In the genomic region with DNA sequence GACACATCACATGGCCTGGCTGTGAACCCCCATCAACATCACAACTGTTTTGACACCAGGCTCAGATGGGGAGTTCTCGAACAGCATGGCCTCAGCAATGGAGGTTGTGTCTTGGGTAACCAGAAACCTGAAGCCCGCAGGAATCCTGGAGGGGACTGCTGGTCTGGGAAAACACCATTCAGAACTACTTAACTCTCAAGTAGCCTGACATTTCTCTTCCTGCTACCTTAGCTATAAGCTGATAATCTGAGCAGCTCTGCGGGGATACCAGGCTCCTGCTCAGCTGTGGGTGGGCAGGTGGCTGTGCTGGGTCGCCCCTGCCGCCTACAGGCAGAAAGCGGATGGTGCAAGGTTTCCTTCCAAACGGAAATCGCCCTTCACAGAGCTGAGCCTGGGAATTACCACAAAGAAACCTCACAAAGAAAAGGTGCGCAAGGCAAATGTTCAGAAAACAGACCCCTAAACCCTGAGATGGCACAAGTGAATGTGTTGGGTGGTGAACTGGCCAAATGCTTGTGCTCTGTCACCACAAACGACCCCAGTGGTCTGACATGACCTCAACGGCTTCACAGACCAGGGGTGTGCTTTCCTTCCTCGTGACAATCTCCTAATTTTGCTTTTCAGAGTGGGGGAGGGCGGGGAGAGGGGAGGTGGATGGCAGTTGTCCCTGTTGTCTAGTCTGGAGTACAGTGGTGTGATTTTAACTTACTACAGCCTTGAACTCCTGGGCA, we compare ENCODE assay signal across 1 cellular context.
TF ChIP-seq lines count a peak whose summit lies in the region.

No MANE protein-coding gene starts in this region.

TF ChIP-seq in HepG2, 621 proteins besides CTCF, POLR2A, EP300 and RAD21 (continued from another document and continues in another):
- TF ChIP-seq, protein P1, sequence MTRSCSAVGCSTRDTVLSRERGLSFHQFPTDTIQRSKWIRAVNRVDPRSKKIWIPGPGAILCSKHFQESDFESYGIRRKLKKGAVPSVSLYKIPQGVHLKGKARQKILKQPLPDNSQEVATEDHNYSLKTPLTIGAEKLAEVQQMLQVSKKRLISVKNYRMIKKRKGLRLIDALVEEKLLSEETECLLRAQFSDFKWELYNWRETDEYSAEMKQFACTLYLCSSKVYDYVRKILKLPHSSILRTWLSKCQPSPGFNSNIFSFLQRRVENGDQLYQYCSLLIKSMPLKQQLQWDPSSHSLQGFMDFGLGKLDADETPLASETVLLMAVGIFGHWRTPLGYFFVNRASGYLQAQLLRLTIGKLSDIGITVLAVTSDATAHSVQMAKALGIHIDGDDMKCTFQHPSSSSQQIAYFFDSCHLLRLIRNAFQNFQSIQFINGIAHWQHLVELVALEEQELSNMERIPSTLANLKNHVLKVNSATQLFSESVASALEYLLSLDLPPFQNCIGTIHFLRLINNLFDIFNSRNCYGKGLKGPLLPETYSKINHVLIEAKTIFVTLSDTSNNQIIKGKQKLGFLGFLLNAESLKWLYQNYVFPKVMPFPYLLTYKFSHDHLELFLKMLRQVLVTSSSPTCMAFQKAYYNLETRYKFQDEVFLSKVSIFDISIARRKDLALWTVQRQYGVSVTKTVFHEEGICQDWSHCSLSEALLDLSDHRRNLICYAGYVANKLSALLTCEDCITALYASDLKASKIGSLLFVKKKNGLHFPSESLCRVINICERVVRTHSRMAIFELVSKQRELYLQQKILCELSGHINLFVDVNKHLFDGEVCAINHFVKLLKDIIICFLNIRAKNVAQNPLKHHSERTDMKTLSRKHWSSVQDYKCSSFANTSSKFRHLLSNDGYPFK (CRISPR knock-in tag; IDR thresholded peaks at IDR 0.05; ENCODE audit: borderline replicate concordance), result no peak
- no peak for TF ChIP-seq ZKSCAN8 (CRISPR knock-in tag; IDR thresholded peaks at IDR 0.05; ENCODE audit: borderline replicate concordance)
- TF ChIP-seq, protein P2, sequence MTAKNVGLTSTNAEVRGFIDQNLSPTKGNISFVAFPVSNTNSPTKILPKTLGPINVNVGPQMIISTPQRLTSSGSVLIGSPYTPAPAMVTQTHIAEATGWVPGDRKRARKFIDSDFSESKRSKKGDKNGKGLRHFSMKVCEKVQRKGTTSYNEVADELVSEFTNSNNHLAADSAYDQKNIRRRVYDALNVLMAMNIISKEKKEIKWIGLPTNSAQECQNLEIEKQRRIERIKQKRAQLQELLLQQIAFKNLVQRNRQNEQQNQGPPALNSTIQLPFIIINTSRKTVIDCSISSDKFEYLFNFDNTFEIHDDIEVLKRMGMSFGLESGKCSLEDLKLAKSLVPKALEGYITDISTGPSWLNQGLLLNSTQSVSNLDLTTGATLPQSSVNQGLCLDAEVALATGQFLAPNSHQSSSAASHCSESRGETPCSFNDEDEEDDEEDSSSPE (CRISPR knock-in tag; IDR thresholded peaks at IDR 0.05), result no peak
- peak; percentile 51; the same call in 1 of the 2 replicates for TF ChIP-seq ZNF501 (CRISPR knock-in tag; IDR thresholded peaks at IDR 0.05)
- TF ChIP-seq ZNF644 (CRISPR knock-in tag; IDR thresholded peaks at IDR 0.05; ENCODE audit: low read depth), result no peak
- no peak; the same call in 1 of the 2 replicates for TF ChIP-seq TGIF2 (CRISPR knock-in tag; IDR thresholded peaks at IDR 0.05)
- TF ChIP-seq IKZF1 (IDR thresholded peaks at IDR 0.05), result no peak
- TF ChIP-seq, protein P3, sequence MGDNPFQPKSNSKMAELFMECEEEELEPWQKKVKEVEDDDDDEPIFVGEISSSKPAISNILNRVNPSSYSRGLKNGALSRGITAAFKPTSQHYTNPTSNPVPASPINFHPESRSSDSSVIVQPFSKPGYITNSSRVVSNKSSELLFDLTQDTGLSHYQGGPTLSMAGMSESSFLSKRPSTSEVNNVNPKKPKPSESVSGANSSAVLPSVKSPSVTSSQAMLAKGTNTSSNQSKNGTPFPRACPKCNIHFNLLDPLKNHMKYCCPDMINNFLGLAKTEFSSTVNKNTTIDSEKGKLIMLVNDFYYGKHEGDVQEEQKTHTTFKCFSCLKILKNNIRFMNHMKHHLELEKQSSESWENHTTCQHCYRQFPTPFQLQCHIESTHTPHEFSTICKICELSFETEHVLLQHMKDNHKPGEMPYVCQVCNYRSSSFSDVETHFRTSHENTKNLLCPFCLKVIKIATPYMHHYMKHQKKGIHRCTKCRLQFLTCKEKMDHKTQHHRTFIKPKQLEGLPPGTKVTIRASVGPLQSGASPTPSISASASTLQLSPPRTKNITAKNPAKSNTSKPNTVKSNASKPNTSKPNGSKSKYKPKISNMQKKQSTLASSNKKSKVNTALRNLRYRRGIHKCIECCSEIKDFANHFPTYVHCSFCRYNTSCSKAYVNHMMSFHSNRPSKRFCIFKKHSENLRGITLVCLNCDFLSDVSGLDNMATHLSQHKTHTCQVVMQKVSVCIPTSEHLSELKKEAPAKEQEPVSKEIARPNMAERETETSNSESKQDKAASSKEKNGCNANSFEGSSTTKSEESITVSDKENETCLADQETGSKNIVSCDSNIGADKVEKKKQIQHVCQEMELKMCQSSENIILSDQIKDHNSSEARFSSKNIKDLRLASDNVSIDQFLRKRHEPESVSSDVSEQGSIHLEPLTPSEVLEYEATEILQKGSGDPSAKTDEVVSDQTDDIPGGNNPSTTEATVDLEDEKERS (CRISPR knock-in tag; IDR thresholded peaks at IDR 0.05), result no peak
- no peak for TF ChIP-seq GATA4 (IDR thresholded peaks at IDR 0.05; ENCODE audit: borderline replicate concordance, low read depth)
- no peak for TF ChIP-seq ZNF296 (CRISPR knock-in tag; conservative IDR thresholded peaks at IDR 0.05)
- no peak for TF ChIP-seq ZMYM2 (CRISPR knock-in tag; IDR thresholded peaks at IDR 0.05)
- TF ChIP-seq, protein P4, sequence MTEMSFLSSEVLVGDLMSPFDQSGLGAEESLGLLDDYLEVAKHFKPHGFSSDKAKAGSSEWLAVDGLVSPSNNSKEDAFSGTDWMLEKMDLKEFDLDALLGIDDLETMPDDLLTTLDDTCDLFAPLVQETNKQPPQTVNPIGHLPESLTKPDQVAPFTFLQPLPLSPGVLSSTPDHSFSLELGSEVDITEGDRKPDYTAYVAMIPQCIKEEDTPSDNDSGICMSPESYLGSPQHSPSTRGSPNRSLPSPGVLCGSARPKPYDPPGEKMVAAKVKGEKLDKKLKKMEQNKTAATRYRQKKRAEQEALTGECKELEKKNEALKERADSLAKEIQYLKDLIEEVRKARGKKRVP (CRISPR knock-in tag; IDR thresholded peaks at IDR 0.05), result no peak
- TF ChIP-seq, protein P5, sequence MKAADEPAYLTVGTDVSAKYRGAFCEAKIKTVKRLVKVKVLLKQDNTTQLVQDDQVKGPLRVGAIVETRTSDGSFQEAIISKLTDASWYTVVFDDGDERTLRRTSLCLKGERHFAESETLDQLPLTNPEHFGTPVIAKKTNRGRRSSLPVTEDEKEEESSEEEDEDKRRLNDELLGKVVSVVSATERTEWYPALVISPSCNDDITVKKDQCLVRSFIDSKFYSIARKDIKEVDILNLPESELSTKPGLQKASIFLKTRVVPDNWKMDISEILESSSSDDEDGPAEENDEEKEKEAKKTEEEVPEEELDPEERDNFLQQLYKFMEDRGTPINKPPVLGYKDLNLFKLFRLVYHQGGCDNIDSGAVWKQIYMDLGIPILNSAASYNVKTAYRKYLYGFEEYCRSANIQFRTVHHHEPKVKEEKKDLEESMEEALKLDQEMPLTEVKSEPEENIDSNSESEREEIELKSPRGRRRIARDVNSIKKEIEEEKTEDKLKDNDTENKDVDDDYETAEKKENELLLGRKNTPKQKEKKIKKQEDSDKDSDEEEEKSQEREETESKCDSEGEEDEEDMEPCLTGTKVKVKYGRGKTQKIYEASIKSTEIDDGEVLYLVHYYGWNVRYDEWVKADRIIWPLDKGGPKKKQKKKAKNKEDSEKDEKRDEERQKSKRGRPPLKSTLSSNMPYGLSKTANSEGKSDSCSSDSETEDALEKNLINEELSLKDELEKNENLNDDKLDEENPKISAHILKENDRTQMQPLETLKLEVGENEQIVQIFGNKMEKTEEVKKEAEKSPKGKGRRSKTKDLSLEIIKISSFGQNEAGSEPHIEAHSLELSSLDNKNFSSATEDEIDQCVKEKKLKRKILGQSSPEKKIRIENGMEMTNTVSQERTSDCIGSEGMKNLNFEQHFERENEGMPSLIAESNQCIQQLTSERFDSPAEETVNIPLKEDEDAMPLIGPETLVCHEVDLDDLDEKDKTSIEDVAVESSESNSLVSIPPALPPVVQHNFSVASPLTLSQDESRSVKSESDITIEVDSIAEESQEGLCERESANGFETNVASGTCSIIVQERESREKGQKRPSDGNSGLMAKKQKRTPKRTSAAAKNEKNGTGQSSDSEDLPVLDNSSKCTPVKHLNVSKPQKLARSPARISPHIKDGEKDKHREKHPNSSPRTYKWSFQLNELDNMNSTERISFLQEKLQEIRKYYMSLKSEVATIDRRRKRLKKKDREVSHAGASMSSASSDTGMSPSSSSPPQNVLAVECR (CRISPR knock-in tag; IDR thresholded peaks at IDR 0.05; ENCODE audit: borderline replicate concordance), result peak; percentile 58
- TF ChIP-seq, protein P6, sequence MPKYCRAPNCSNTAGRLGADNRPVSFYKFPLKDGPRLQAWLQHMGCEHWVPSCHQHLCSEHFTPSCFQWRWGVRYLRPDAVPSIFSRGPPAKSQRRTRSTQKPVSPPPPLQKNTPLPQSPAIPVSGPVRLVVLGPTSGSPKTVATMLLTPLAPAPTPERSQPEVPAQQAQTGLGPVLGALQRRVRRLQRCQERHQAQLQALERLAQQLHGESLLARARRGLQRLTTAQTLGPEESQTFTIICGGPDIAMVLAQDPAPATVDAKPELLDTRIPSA (CRISPR knock-in tag; IDR thresholded peaks at IDR 0.05; ENCODE audit: borderline replicate concordance), result no peak
- no peak for TF ChIP-seq MAFG (CRISPR knock-in tag; IDR thresholded peaks at IDR 0.05)
- TF ChIP-seq, protein P7, sequence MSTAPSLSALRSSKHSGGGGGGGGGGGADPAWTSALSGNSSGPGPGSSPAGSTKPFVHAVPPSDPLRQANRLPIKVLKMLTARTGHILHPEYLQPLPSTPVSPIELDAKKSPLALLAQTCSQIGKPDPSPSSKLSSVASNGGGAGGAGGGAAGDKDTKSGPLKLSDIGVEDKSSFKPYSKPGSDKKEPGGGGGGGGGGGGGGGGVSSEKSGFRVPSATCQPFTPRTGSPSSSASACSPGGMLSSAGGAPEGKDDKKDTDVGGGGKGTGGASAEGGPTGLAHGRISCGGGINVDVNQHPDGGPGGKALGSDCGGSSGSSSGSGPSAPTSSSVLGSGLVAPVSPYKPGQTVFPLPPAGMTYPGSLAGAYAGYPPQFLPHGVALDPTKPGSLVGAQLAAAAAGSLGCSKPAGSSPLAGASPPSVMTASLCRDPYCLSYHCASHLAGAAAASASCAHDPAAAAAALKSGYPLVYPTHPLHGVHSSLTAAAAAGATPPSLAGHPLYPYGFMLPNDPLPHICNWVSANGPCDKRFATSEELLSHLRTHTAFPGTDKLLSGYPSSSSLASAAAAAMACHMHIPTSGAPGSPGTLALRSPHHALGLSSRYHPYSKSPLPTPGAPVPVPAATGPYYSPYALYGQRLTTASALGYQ (CRISPR knock-in tag; IDR thresholded peaks at IDR 0.05), result no peak
- no peak for TF ChIP-seq MBNL3 (CRISPR knock-in tag; conservative IDR thresholded peaks at IDR 0.05)
- TF ChIP-seq ZNF766 (CRISPR knock-in tag; IDR thresholded peaks at IDR 0.05; ENCODE audit: borderline replicate concordance), result peak; percentile 95
- TF ChIP-seq, protein P8, sequence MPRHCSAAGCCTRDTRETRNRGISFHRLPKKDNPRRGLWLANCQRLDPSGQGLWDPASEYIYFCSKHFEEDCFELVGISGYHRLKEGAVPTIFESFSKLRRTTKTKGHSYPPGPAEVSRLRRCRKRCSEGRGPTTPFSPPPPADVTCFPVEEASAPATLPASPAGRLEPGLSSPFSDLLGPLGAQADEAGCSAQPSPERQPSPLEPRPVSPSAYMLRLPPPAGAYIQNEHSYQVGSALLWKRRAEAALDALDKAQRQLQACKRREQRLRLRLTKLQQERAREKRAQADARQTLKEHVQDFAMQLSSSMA (CRISPR knock-in tag; IDR thresholded peaks at IDR 0.05), result no peak
- TF ChIP-seq, protein P9, sequence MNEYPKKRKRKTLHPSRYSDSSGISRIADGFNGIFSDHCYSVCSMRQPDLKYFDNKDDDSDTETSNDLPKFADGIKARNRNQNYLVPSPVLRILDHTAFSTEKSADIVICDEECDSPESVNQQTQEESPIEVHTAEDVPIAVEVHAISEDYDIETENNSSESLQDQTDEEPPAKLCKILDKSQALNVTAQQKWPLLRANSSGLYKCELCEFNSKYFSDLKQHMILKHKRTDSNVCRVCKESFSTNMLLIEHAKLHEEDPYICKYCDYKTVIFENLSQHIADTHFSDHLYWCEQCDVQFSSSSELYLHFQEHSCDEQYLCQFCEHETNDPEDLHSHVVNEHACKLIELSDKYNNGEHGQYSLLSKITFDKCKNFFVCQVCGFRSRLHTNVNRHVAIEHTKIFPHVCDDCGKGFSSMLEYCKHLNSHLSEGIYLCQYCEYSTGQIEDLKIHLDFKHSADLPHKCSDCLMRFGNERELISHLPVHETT (CRISPR knock-in tag; conservative IDR thresholded peaks at IDR 0.05), result no peak
- TF ChIP-seq MEIS1 (CRISPR knock-in tag; IDR thresholded peaks at IDR 0.05; ENCODE audit: borderline replicate concordance), result no peak
- no peak for TF ChIP-seq ZNF263 (CRISPR knock-in tag; IDR thresholded peaks at IDR 0.05)
- TF ChIP-seq, protein P10, sequence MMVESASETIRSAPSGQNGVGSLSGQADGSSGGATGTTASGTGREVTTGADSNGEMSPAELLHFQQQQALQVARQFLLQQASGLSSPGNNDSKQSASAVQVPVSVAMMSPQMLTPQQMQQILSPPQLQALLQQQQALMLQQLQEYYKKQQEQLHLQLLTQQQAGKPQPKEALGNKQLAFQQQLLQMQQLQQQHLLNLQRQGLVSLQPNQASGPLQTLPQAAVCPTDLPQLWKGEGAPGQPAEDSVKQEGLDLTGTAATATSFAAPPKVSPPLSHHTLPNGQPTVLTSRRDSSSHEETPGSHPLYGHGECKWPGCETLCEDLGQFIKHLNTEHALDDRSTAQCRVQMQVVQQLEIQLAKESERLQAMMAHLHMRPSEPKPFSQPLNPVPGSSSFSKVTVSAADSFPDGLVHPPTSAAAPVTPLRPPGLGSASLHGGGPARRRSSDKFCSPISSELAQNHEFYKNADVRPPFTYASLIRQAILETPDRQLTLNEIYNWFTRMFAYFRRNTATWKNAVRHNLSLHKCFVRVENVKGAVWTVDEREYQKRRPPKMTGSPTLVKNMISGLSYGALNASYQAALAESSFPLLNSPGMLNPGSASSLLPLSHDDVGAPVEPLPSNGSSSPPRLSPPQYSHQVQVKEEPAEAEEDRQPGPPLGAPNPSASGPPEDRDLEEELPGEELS (CRISPR knock-in tag; IDR thresholded peaks at IDR 0.05), result no peak
